25 cellular contexts compared by ENCODE assay signal in the genomic region with DNA sequence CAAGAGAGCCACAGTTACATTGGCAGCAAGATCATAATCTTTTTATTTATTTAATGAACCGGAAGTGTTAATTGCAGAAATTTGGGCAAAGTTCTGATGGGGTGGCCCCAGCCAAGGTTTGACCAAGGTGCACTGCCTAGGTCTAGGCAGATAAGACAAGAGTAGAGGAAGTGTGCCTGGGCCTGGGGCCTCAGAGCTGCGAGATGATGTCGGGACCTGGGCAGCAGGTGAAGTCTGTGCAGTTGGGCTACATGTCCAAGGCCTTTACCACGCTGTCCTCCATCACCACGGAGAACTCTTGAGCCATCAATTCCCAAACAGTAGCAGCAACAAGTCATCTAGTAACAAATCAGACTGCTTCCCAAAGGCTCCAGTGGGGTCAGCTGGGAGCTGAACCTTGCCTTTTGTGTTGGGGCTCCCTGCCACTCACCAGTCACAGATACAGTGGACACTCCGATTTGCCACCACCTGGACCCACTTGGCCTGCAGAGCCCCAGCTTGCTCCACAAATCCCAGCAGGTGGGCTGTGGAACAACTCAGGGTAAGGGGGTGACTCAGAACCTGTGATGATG.
"Had no signal": no experiment of that assay in that cellular context is flagged by ENCODE, and none has a peak within 500 bp of the region (broad histone marks: within the 10 kb centered on the region; RNA-seq: fewer than 3 reads in every experiment).

No MANE protein-coding gene starts in this region.

- H3K79me2 ChIP-seq: parathyroid adenoma had no signal

- H3K27ac ChIP-seq: neural progenitor cell, ovary, parathyroid adenoma, psoas muscle, right lobe of liver, sigmoid colon, stomach, testis, tibial artery, transverse colon, upper lobe of left lung had no signal

- H3K4me3 Mint-ChIP-seq: naive thymus-derived CD4-positive, alpha-beta T cell; natural killer cell; nephron; neural progenitor cell; stimulated activated effector memory CD8-positive, alpha-beta T cell treated with anti-CD3 and anti-CD28 coated beads, Interleukin-12 subunit alpha, Interleukin-12 subunit beta, amount 100 ng/mL, for 72 hours; stimulated activated naive B cell treated with anti-CD40 and anti-IgM and Interleukin-4, amounts not matched to agents 10 μg/mL and 1 μg/mL and 100 μg/mL, for 72 hours; stimulated activated naive CD8-positive, alpha-beta T cell treated with anti-CD3 and anti-CD28 coated beads, Interleukin-15, Interleukin-2, amounts not matched to agents 100 ng/mL and 50 ng/mL, for 24 hours had no signal

- H3K4me1 ChIP-seq: right lobe of liver had no signal

- H3K9me3 Mint-ChIP-seq: natural killer cell had no signal

- H3K9me3 ChIP-seq: ovary, right lobe of liver, testis, tibial artery, transverse colon had no signal

- ATAC-seq: naive thymus-derived CD4-positive, alpha-beta T cell; natural killer cell; psoas muscle; right lobe of liver; stimulated activated effector memory CD8-positive, alpha-beta T cell treated with anti-CD3 and anti-CD28 coated beads, Interleukin-12 subunit alpha, Interleukin-12 subunit beta, amount 100 ng/mL, for 72 hours; stimulated activated naive B cell treated with anti-CD40 and anti-IgM and Interleukin-4, amounts not matched to agents 10 μg/mL and 1 μg/mL and 100 μg/mL, for 72 hours had no signal

- DNase-seq: naive thymus-derived CD4-positive, alpha-beta T cell; natural killer cell; occipital lobe; ovary; psoas muscle; sigmoid colon; small intestine; stimulated activated CD4-positive, alpha-beta T cell treated with anti-CD3 and anti-CD28 coated beads, Interleukin-15, amount 100 ng/mL, for 24 hours; stimulated activated CD4-positive, alpha-beta T cell treated with anti-CD3 and anti-CD28 coated beads, Interleukin-2, amount 100 ng/mL, for 24 hours; stimulated activated CD4-positive, alpha-beta T cell treated with anti-CD3 and anti-CD28 coated beads, Interleukin-2, amount 100 ng/mL, for 48 hours; stimulated activated CD4-positive, alpha-beta T cell treated with anti-CD3 and anti-CD28 coated beads, Interleukin-4, amount 100 ng/mL, for 24 hours; stimulated activated naive B cell treated with anti-CD40 and anti-IgM and Interleukin-4, amounts not matched to agents 10 μg/mL and 1 μg/mL and 100 μg/mL, for 72 hours; stimulated activated naive CD4-positive, alpha-beta T cell treated with Interleukin-2 at 50 U/mL for 16 hours; stomach; testis; tibial artery; transverse colon; upper lobe of left lung had no signal

- H3K4me2 ChIP-seq: neural progenitor cell had no signal

- H3K4me3 ChIP-seq: neural progenitor cell, ovary, psoas muscle, right lobe of liver, sigmoid colon, stomach, testis, tibial artery, transverse colon, upper lobe of left lung had no signal

- H2AFZ ChIP-seq: neural progenitor cell, parathyroid adenoma had no signal

- H3K27ac Mint-ChIP-seq: naive thymus-derived CD4-positive, alpha-beta T cell; natural killer cell; nephron; progenitor cell of endocrine pancreas; stimulated activated effector memory CD8-positive, alpha-beta T cell treated with anti-CD3 and anti-CD28 coated beads, Interleukin-12 subunit alpha, Interleukin-12 subunit beta, amount 100 ng/mL, for 72 hours; stimulated activated naive B cell treated with anti-CD40 and anti-IgM and Interleukin-4, amounts not matched to agents 10 μg/mL and 1 μg/mL and 100 μg/mL, for 72 hours; stimulated activated naive CD8-positive, alpha-beta T cell treated with anti-CD3 and anti-CD28 coated beads, Interleukin-15, Interleukin-2, amounts not matched to agents 100 ng/mL and 50 ng/mL, for 24 hours had no signal

- H3K36me3 ChIP-seq: neural progenitor cell, ovary, right lobe of liver, sigmoid colon, stomach, tibial artery, transverse colon, upper lobe of left lung had no signal

- H3K36me3 Mint-ChIP-seq: natural killer cell; neural progenitor cell; stimulated activated effector memory CD8-positive, alpha-beta T cell treated with anti-CD3 and anti-CD28 coated beads, Interleukin-12 subunit alpha, Interleukin-12 subunit beta, amount 100 ng/mL, for 72 hours; stimulated activated naive B cell treated with anti-CD40 and anti-IgM and Interleukin-4, amounts not matched to agents 10 μg/mL and 1 μg/mL and 100 μg/mL, for 72 hours had no signal

- H3K27me3 ChIP-seq: ovary, right lobe of liver, sigmoid colon, stomach, testis, tibial artery, transverse colon, upper lobe of left lung had no signal
